In genomic region chr6:149028767-149029405, GRCh38 we compare ENCODE assay signal across 1 cellular context.
TF ChIP-seq lines count a peak whose summit lies in the region.

No MANE protein-coding gene starts in this region.

TF ChIP-seq in GM23338, 12 proteins besides CTCF, POLR2A, EP300 and RAD21 (continued from another document):
- no peak for TF ChIP-seq STAT1 (IDR thresholded peaks at IDR 0.05; ENCODE audit: unreplicated experiment)
